Comparison of ENCODE assay signal across 8 cellular contexts in genomic region chr16:88772871-88773811, GRCh38.
DNase-seq lines count a peak whose midpoint lies in the region; ATAC-seq, FAIRE-seq and TF ChIP-seq lines count a peak whose summit lies in the region.

No MANE protein-coding gene starts in this region.

- TF ChIP-seq CTCF in RWPE1 (conservative IDR thresholded peaks at IDR 0.05; ENCODE audit: low read depth) (no peak), retinal pigment epithelial cell (conservative IDR thresholded peaks at IDR 0.05; ENCODE audit: low read depth, low read length) (no peak)

- CTCF ChIA-PET in RWPE1 (lab: Yijun Ruan, JAX): interaction anchor here (0.6 to 1.3 kb wide), 4 partner anchors 11 to 926 kb away, joined by 3 to 5 read pairs (median 4); no protein-coding TSS in a partner anchor

- peak overlapping the region; percentile 71 for H3K27ac ChIP-seq in RWPE1

- H3K4me3 ChIP-seq in retinal pigment epithelial cell (ENCODE audit: low read length): peak overlapping the region; percentile 38

- POLR2A ChIA-PET in RWPE1 (lab: Yijun Ruan, JAX; ENCODE audit: low non-redundant PET): interaction anchor here (0.5 to 0.6 kb wide), 2 partner anchors 9 to 36 kb away, joined by 4 to 6 read pairs; no protein-coding TSS in a partner anchor

- no peak for ATAC-seq in GM18519 (IDR thresholded peaks at IDR 0.05; ENCODE audit: low FRiP score, unreplicated experiment)

- FAIRE-seq in GM19239 (lab: Jason Lieb, UNC): no peak

- DNase-seq in DMS 273 treated with DMSO at 0.1 percent for 48 hours (lab: John Stamatoyannopoulos, UW) (peak; percentile 95), RWPE1 (ENCODE audit: low spot score) (no peak), fibroblast of the conjunctiva (ENCODE audit: low read depth) (peak; percentile 55), retinal pigment epithelial cell (ENCODE audit: low read depth) (no peak), GM19239 (ENCODE audit: insufficient read length, low spot score) (no peak), NCI-H1105 treated with DMSO at 0.1 percent for 48 hours (lab: John Stamatoyannopoulos, UW) (no peak)
- no peak for DNase-seq in activated effector memory CD4-positive, alpha-beta T cell treated with Interleukin-2 at 50 U/mL for 16 hours

Comparison
In these comparisons a context has a peak if more than half of its experiments do, and no peak if none do; other contexts are left out.
1. DNase-seq: peak in DMS 273 treated with DMSO at 0.1 percent for 48 hours (single experiment) and fibroblast of the conjunctiva (single experiment); none in RWPE1 (single experiment), retinal pigment epithelial cell (single experiment), activated effector memory CD4-positive, alpha-beta T cell treated with Interleukin-2 at 50 U/mL for 16 hours (single experiment), GM19239 (single experiment) and NCI-H1105 treated with DMSO at 0.1 percent for 48 hours (single experiment).